ENCODE assay signal across 34 cellular contexts in genomic region chr11:69800278-69800677, GRCh38. TPM values are rescaled to one million over a fixed set of nuclear protein-coding genes. Genes with fewer than 3 reads are reported as not detected.
"Had no signal": no experiment of that assay in that cellular context is flagged by ENCODE, and none has a peak within 500 bp of the region (broad histone marks: within the 10 kb centered on the region; RNA-seq: fewer than 3 reads in every experiment).

No MANE protein-coding gene starts in this region.

- H3K4me3 Mint-ChIP-seq: naive B cell; naive thymus-derived CD8-positive, alpha-beta T cell; natural killer cell treated with Interleukin-12 subunit alpha and Interleukin-12 subunit beta and Interleukin-15 and Interleukin-18, amount 100 ng/mL, for 72 hours; nephron progenitor cell; neural crest cell; stimulated activated effector memory CD8-positive, alpha-beta T cell treated with anti-CD3 and anti-CD28 coated beads, Interleukin-12 subunit alpha, Interleukin-12 subunit beta, amount 100 ng/mL, for 72 hours; stimulated activated naive B cell treated with anti-CD40 and anti-IgM and Interleukin-4, amounts not matched to agents 10 μg/mL and 1 μg/mL and 100 μg/mL, for 72 hours; stimulated activated naive CD8-positive, alpha-beta T cell treated with anti-CD3 and anti-CD28 coated beads, Interleukin-15, Interleukin-2, amounts not matched to agents 100 ng/mL and 50 ng/mL, for 24 hours had no signal

- H3K27ac Mint-ChIP-seq: naive B cell; naive thymus-derived CD8-positive, alpha-beta T cell; natural killer cell treated with Interleukin-12 subunit alpha and Interleukin-12 subunit beta and Interleukin-15 and Interleukin-18, amount 100 ng/mL, for 72 hours; nephron progenitor cell; progenitor cell of endocrine pancreas; stimulated activated effector memory CD8-positive, alpha-beta T cell treated with anti-CD3 and anti-CD28 coated beads, Interleukin-12 subunit alpha, Interleukin-12 subunit beta, amount 100 ng/mL, for 72 hours; stimulated activated naive B cell treated with anti-CD40 and anti-IgM and Interleukin-4, amounts not matched to agents 10 μg/mL and 1 μg/mL and 100 μg/mL, for 72 hours; stimulated activated naive CD8-positive, alpha-beta T cell treated with anti-CD3 and anti-CD28 coated beads, Interleukin-15, Interleukin-2, amounts not matched to agents 100 ng/mL and 50 ng/mL, for 24 hours had no signal

- H3K9me3 Mint-ChIP-seq: natural killer cell treated with Interleukin-12 subunit alpha and Interleukin-12 subunit beta and Interleukin-15 and Interleukin-18, amount 100 ng/mL, for 72 hours; nephron progenitor cell; neural crest cell; stimulated activated effector memory CD8-positive, alpha-beta T cell treated with anti-CD3 and anti-CD28 coated beads, Interleukin-12 subunit alpha, Interleukin-12 subunit beta, amount 100 ng/mL, for 72 hours; stimulated activated naive B cell treated with anti-CD40 and anti-IgM and Interleukin-4, amounts not matched to agents 10 μg/mL and 1 μg/mL and 100 μg/mL, for 72 hours; stimulated activated naive CD8-positive, alpha-beta T cell treated with anti-CD3 and anti-CD28 coated beads, Interleukin-15, Interleukin-2, amounts not matched to agents 100 ng/mL and 50 ng/mL, for 24 hours had no signal

- H3K79me2 ChIP-seq: parathyroid adenoma had no signal

- H3K4me2 ChIP-seq: smooth muscle cell had no signal

- H3K4me1 ChIP-seq: parathyroid adenoma, psoas muscle, stomach, thyroid gland, tibial nerve, upper lobe of left lung, vagina had no signal

- H3K27me3 ChIP-seq: neutrophil, ovary, thyroid gland, tibial nerve, upper lobe of left lung, vagina had no signal

- H3K4me3 ChIP-seq: ovary, psoas muscle, skin epidermis, smooth muscle cell, stomach, thoracic aorta, thyroid gland, tibial nerve, upper lobe of left lung, vagina had no signal

- H3K36me3 ChIP-seq: neutrophil, ovary, stomach, thoracic aorta, thyroid gland, tibial nerve, upper lobe of left lung, vagina had no signal

- ATAC-seq: naive thymus-derived CD8-positive, alpha-beta T cell; psoas muscle; right cardiac atrium; sciatic nerve; stimulated activated effector memory CD8-positive, alpha-beta T cell treated with anti-CD3 and anti-CD28 coated beads, Interleukin-12 subunit alpha, Interleukin-12 subunit beta, amount 100 ng/mL, for 72 hours had no signal

- H3K9me3 ChIP-seq: neutrophil, ovary, psoas muscle, thoracic aorta, thyroid gland, upper lobe of left lung, vagina had no signal

- H2AFZ ChIP-seq: parathyroid adenoma had no signal

- H3K27ac ChIP-seq: neutrophil, ovary, parathyroid adenoma, psoas muscle, skin epidermis, stomach, thoracic aorta, thyroid gland, tibial nerve, upper lobe of left lung, vagina had no signal

- H3K9ac ChIP-seq: parathyroid adenoma had no signal

- H3K4me1 Mint-ChIP-seq: naive B cell; naive thymus-derived CD8-positive, alpha-beta T cell; neural crest cell; stimulated activated effector memory CD8-positive, alpha-beta T cell treated with anti-CD3 and anti-CD28 coated beads, Interleukin-12 subunit alpha, Interleukin-12 subunit beta, amount 100 ng/mL, for 72 hours; stimulated activated naive B cell treated with anti-CD40 and anti-IgM and Interleukin-4, amounts not matched to agents 10 μg/mL and 1 μg/mL and 100 μg/mL, for 72 hours had no signal

- DNase-seq: naive B cell; naive thymus-derived CD8-positive, alpha-beta T cell; nephron progenitor cell; nucleus accumbens; ovary; psoas muscle; right cardiac atrium; stimulated activated CD4-positive, alpha-beta T cell treated with anti-CD3 and anti-CD28 coated beads, Interleukin-15, amount 100 ng/mL, for 24 hours; stimulated activated CD4-positive, alpha-beta T cell treated with anti-CD3 and anti-CD28 coated beads, Interleukin-2, amount 100 ng/mL, for 24 hours; stimulated activated CD4-positive, alpha-beta T cell treated with anti-CD3 and anti-CD28 coated beads, Interleukin-2, amount 100 ng/mL, for 48 hours; stimulated activated CD4-positive, alpha-beta T cell treated with anti-CD3 and anti-CD28 coated beads, Interleukin-4, amount 100 ng/mL, for 24 hours; stimulated activated naive B cell treated with anti-CD40 and anti-IgM and Interleukin-4, amounts not matched to agents 10 μg/mL and 1 μg/mL and 100 μg/mL, for 72 hours; stimulated activated naive CD4-positive, alpha-beta T cell treated with Interleukin-2 at 50 U/mL for 16 hours; stomach; thyroid gland; upper lobe of left lung had no signal

- H3K36me3 Mint-ChIP-seq: naive B cell; naive thymus-derived CD8-positive, alpha-beta T cell; natural killer cell treated with Interleukin-12 subunit alpha and Interleukin-12 subunit beta and Interleukin-15 and Interleukin-18, amount 100 ng/mL, for 72 hours; stimulated activated effector memory CD8-positive, alpha-beta T cell treated with anti-CD3 and anti-CD28 coated beads, Interleukin-12 subunit alpha, Interleukin-12 subunit beta, amount 100 ng/mL, for 72 hours; stimulated activated naive B cell treated with anti-CD40 and anti-IgM and Interleukin-4, amounts not matched to agents 10 μg/mL and 1 μg/mL and 100 μg/mL, for 72 hours had no signal

RNA-seq across cellular contexts. Expression of gene FGF3, which starts 18.9 kb away (rescaled TPM):
- total RNA-seq: naive thymus-derived CD8-positive, alpha-beta T cell; natural killer cell treated with Interleukin-12 subunit alpha and Interleukin-12 subunit beta and Interleukin-15 and Interleukin-18, amount 100 ng/mL, for 72 hours; neural crest cell; omental fat pad; ovary; progenitor cell of endocrine pancreas; psoas muscle; renal cortical epithelial cell; right cardiac atrium; sciatic nerve; smooth muscle cell; stomach; subcutaneous adipose tissue; temporal lobe; thoracic aorta; thyroid gland; tibial nerve; upper lobe of left lung; ureter; vagina had no signal
- polyA plus RNA-seq: naive thymus-derived CD8-positive, alpha-beta T cell; ovary; psoas muscle; right cardiac atrium; smooth muscle cell; stomach had no signal

RNA-seq across cellular contexts. Expression of gene FGF4, which starts 25.1 kb away (rescaled TPM):
- total RNA-seq: naive thymus-derived CD8-positive, alpha-beta T cell; natural killer cell treated with Interleukin-12 subunit alpha and Interleukin-12 subunit beta and Interleukin-15 and Interleukin-18, amount 100 ng/mL, for 72 hours; neural crest cell; omental fat pad; ovary; progenitor cell of endocrine pancreas; psoas muscle; renal cortical epithelial cell; right cardiac atrium; smooth muscle cell; stomach; subcutaneous adipose tissue; temporal lobe; thoracic aorta; thyroid gland; upper lobe of left lung; ureter; vagina had no signal
- polyA plus RNA-seq: naive thymus-derived CD8-positive, alpha-beta T cell; ovary; psoas muscle; right cardiac atrium; smooth muscle cell; stomach had no signal
